In genomic region chr16:1981972-1982574, GRCh38 we compare ENCODE assay signal across 15 cellular contexts. TPM values are rescaled to one million over a fixed set of nuclear protein-coding genes. Genes with fewer than 3 reads are reported as not detected.
DNase-seq lines count a peak whose midpoint lies in the region; ATAC-seq and TF ChIP-seq lines count a peak whose summit lies in the region.
"Had no signal": no experiment of that assay in that cellular context is flagged by ENCODE, and none has a peak within 500 bp of the region (broad histone marks: within the 10 kb centered on the region; RNA-seq: fewer than 3 reads in every experiment).

No MANE protein-coding gene starts in this region.

- H3K4me3 Mint-ChIP-seq in activated T-helper 17 cell treated with anti-CD3 and anti-CD28 coated beads, Interleukin-2, amount 50 U/mL, for 72 hours: peak overlapping the region; percentile 79
- H3K4me3 Mint-ChIP-seq in natural killer cell: peak overlapping the region; percentile 63

- no peak overlapping the region for H3K27ac ChIP-seq in IMR-90 (ENCODE audit: insufficient read depth, low read length)

- no TSS peak for BruUV-seq in IMR-90 (replicated peaks; lab: Mats Ljungman, UMichigan)

- CTCF ChIA-PET in IMR-90 (lab: Yijun Ruan, JAX): interaction anchor here (1.3 kb wide), 1 partner anchor 158 kb away, joined by 5 read pairs; no protein-coding TSS in a partner anchor

- H3K27ac Mint-ChIP-seq in activated T-helper 17 cell treated with anti-CD3 and anti-CD28 coated beads, Interleukin-2, amount 50 U/mL, for 72 hours: no peak overlapping the region
- H3K27ac Mint-ChIP-seq in natural killer cell: peak overlapping the region in 1 of 2 donors; percentile 72
- H3K27ac Mint-ChIP-seq: T-helper 1 cell treated with Interleukin-12 subunit alpha and Interleukin-12 subunit beta and Interleukin-4 antibody, amounts not matched to agents 30 μg/mL and 1 μg/mL, for 36 hours had no signal

- H3K9ac ChIP-seq in IMR-90 (ENCODE audit: low read depth, low read length): no peak overlapping the region

- H2BK20ac ChIP-seq in IMR-90 (ENCODE audit: low read depth, low read length): no peak overlapping the region

- peaks cover 8% of the 10 kb centered on the region for H3K4me1 ChIP-seq in IMR-90 (ENCODE audit: control insufficient read depth, insufficient read depth, low read length)

- no peak overlapping the region for H2BK5ac ChIP-seq in IMR-90 (ENCODE audit: low read depth, low read length, poor library complexity, severe bottlenecking)

- no peak overlapping the region for H3K4ac ChIP-seq in IMR-90 (ENCODE audit: low read depth, low read length)

- H3K36me3 ChIP-seq in IMR-90 (ENCODE audit: control insufficient read depth, insufficient read depth, low read length): peaks cover 34% of the 10 kb centered on the region

- no peak overlapping the region for H3K4me3 ChIP-seq in IMR-90 (ENCODE audit: insufficient read depth, low read depth, low read length)
- H3K4me3 ChIP-seq: A549 had no signal

- H3K27me3 Mint-ChIP-seq in activated T-helper 17 cell treated with anti-CD3 and anti-CD28 coated beads, Interleukin-2, amount 50 U/mL, for 72 hours: peaks cover 8% of the 10 kb centered on the region
- peaks cover 0 to 12% of the 10 kb centered on the region in 2 donors for H3K27me3 Mint-ChIP-seq in natural killer cell (ENCODE audit: low read depth in 2 of 2)

- H2BK15ac ChIP-seq in IMR-90 (ENCODE audit: low read depth, low read length): no peak overlapping the region

- no peak overlapping the region for H3K56ac ChIP-seq in IMR-90 (ENCODE audit: extremely low read depth, insufficient read depth, low read length)

- H3K4me2 ChIP-seq in IMR-90 (ENCODE audit: low read depth, low read length): no peak overlapping the region

- no peak for ATAC-seq in IMR-90 (ENCODE audit: low read depth)
- ATAC-seq in activated T-helper 17 cell treated with anti-CD3 and anti-CD28 coated beads, Interleukin-2, amount 50 U/mL, for 72 hours (replicated peaks): no peak
- no peak for ATAC-seq in natural killer cell
- ATAC-seq in GM18519 (IDR thresholded peaks at IDR 0.05; ENCODE audit: low FRiP score, unreplicated experiment): no peak
- ATAC-seq in HG03439 (IDR thresholded peaks at IDR 0.05; ENCODE audit: unreplicated experiment): no peak
- ATAC-seq: A549 had no signal

- no peak overlapping the region for H2AK5ac ChIP-seq in IMR-90 (ENCODE audit: low read depth, low read length)

- no peak overlapping the region for H4K91ac ChIP-seq in IMR-90 (ENCODE audit: insufficient read depth, low read depth, low read length)

- no peak overlapping the region for H2AFZ ChIP-seq in IMR-90 (replicated peaks; ENCODE audit: low read length, poor library complexity)

- WGBS in IMR-90 (ENCODE audit: extremely low coverage in 2 of 2, insufficient read length in 1 of 2), 2 experiments: 85% methylated on average over 5 of the region's 6 CpGs; no CpG with 5 or more reads in 1 of the 2 experiments

- DNase-seq in NCI-H146 (lab: John Stamatoyannopoulos, UW) (peak; percentile 49), NCI-H146 treated with DMSO at 0.1 percent for 48 hours (lab: John Stamatoyannopoulos, UW; ENCODE audit: unreplicated experiment) (no peak), IMR-90 (no peak), natural killer cell (no peak), H4 (ENCODE audit: low spot score) (no peak)
- DNase-seq: EL; NCI-H774; stimulated activated CD4-positive, alpha-beta T cell treated with anti-CD3 and anti-CD28 coated beads, Interleukin-15, amount 100 ng/mL, for 24 hours had no signal

- no peak overlapping the region for H3K23ac ChIP-seq in IMR-90 (ENCODE audit: low read depth, low read length)

- peaks cover 21 to 27% of the 10 kb centered on the region in 2 experiments for H3K79me1 ChIP-seq in IMR-90 (ENCODE audit: low read depth in 1 of 2, low read length in 2 of 2)

- no peak for TF ChIP-seq CTCF in IMR-90 (conservative IDR thresholded peaks at IDR 0.05; ENCODE audit: low read depth, low read length)
- TF ChIP-seq CTCF in natural killer cell (IDR thresholded peaks at IDR 0.05): no peak

- no peak for TF ChIP-seq POLR2A in IMR-90 (IDR thresholded peaks at IDR 0.05; ENCODE audit: low read depth, low read length)

- H3K14ac ChIP-seq in IMR-90 (replicated peaks; ENCODE audit: low read depth, low read length): no peak overlapping the region

- H3K9me3 Mint-ChIP-seq in activated T-helper 17 cell treated with anti-CD3 and anti-CD28 coated beads, Interleukin-2, amount 50 U/mL, for 72 hours: no peaks in the 10 kb centered on the region
- no peaks in the 10 kb centered on the region for H3K9me3 Mint-ChIP-seq in natural killer cell
- H3K9me3 Mint-ChIP-seq: T-helper 1 cell treated with Interleukin-12 subunit alpha and Interleukin-12 subunit beta and Interleukin-4 antibody, amounts not matched to agents 30 μg/mL and 1 μg/mL, for 36 hours had no signal

- H3K4me1 Mint-ChIP-seq in activated T-helper 17 cell treated with anti-CD3 and anti-CD28 coated beads, Interleukin-2, amount 50 U/mL, for 72 hours: no peaks in the 10 kb centered on the region
- peaks cover 4 to 12% of the 10 kb centered on the region in 2 donors for H3K4me1 Mint-ChIP-seq in natural killer cell

- peaks cover 9% of the 10 kb centered on the region for H3K9me1 ChIP-seq in IMR-90 (ENCODE audit: insufficient read depth, low read length)

- dilution Hi-C loops in IMR-90 (cut with HindIII; ENCODE audit: low sequenced_read_pairs, unreplicated experiment): no loop called here

- intact Hi-C loops in IMR-90 (cut with micrococcal nuclease): no loop called here
- intact Hi-C loops in natural killer cell (cut with micrococcal nuclease): no loop called here

- H4K8ac ChIP-seq in IMR-90 (ENCODE audit: low read depth in 2 of 2, low read length in 2 of 2): no peak overlapping the region

- peaks cover 19% of the 10 kb centered on the region for H3K36me3 Mint-ChIP-seq in activated T-helper 17 cell treated with anti-CD3 and anti-CD28 coated beads, Interleukin-2, amount 50 U/mL, for 72 hours (ENCODE audit: low read depth)
- no peaks in the 10 kb centered on the region for H3K36me3 Mint-ChIP-seq in natural killer cell

- H2AK9ac ChIP-seq in IMR-90 (replicated peaks; ENCODE audit: low read depth, low read length, poor library complexity): peak overlapping the region; percentile 57

- peaks cover 31% of the 10 kb centered on the region; the same call in 1 of the 2 replicates for H3K27me3 ChIP-seq in IMR-90 (ENCODE audit: control insufficient read depth, insufficient read depth, low read length)

- no peaks in the 10 kb centered on the region; the same call in none of the 2 replicates for H4K20me1 ChIP-seq in IMR-90 (ENCODE audit: insufficient read depth, low read length)

- H3K9me3 ChIP-seq in IMR-90 (ENCODE audit: control insufficient read depth, insufficient read depth, low read length): no peaks in the 10 kb centered on the region
- H3K9me3 ChIP-seq: A549 had no signal

- H4K5ac ChIP-seq in IMR-90 (ENCODE audit: low read depth, low read length): no peak overlapping the region

- POLR2A ChIA-PET in IMR-90 (lab: Charles Lee; ENCODE audit: unreplicated experiment): no interaction called here

- no peak for TF ChIP-seq RAD21 in IMR-90 (IDR thresholded peaks at IDR 0.05; ENCODE audit: low read length)

- H3K18ac ChIP-seq in IMR-90 (ENCODE audit: low read depth, low read length): no peak overlapping the region

- in situ Hi-C loops in IMR-90 (cut with MboI; ENCODE audit: low sequenced_read_pairs): no loop called here

- H2BK120ac ChIP-seq in IMR-90 (ENCODE audit: low read depth, low read length): no peak overlapping the region

TF ChIP-seq in IMR-90, 13 proteins besides CTCF, POLR2A, EP300 and RAD21 (continues in another document):
- no peak for TF ChIP-seq MAFK (IDR thresholded peaks at IDR 0.05; ENCODE audit: low read depth, low read length)
- no peak for TF ChIP-seq MAZ (IDR thresholded peaks at IDR 0.05; ENCODE audit: borderline replicate concordance, low read depth, low read length)

RNA-seq across cellular contexts. Expression of gene NOXO1, which starts 0.8 kb away (rescaled TPM):
- not detected in 2 replicates for total RNA-seq in IMR-90 (2012; rRNA removed)
- 0.32 and 0.56 TPM in 2 replicates for polyA plus RNA-seq in IMR-90 (2012; rRNA removed)
- 0.14 TPM in 1 of 2 replicates, not detected in the other for polyA plus RNA-seq in IMR-90 (2012; cell fraction: cytosol; rRNA removed)
- 2.6 and 8.8 TPM in 2 replicates for polyA plus RNA-seq in IMR-90 (2012; cell fraction: nucleus; rRNA removed; ENCODE audit: low replicate concordance)
- 1 to 10 TPM in 1 of 2 donors, not detected in 1; 1.0 TPM for total RNA-seq in activated T-helper 17 cell treated with anti-CD3 and anti-CD28 coated beads, Interleukin-2, amount 50 U/mL, for 72 hours
- total RNA-seq in natural killer cell: not detected
- total RNA-seq in H4 (2014; rRNA removed; shearing (Covaris generic)): not detected in 2 replicates
- total RNA-seq: mononuclear cell had no signal

RNA-seq across cellular contexts. Expression of gene GFER, which starts 1.9 kb away (rescaled TPM):
- 6.8 and 8.6 TPM in 2 replicates for total RNA-seq in IMR-90 (2012; rRNA removed)
- polyA plus RNA-seq in IMR-90 (2012; rRNA removed): 19.8 and 28.0 TPM in 2 replicates
- 10.4 and 16.3 TPM in 2 replicates for polyA plus RNA-seq in IMR-90 (2012; cell fraction: cytosol; rRNA removed)
- 12.8 and 25.0 TPM in 2 replicates for polyA plus RNA-seq in IMR-90 (2012; cell fraction: nucleus; rRNA removed; ENCODE audit: low replicate concordance)
- total RNA-seq in activated T-helper 17 cell treated with anti-CD3 and anti-CD28 coated beads, Interleukin-2, amount 50 U/mL, for 72 hours: 10 to 100 TPM; 12.4 to 28.5 TPM
- 10 to 100 TPM; 23.8 to 29.5 (median 24.6) TPM for total RNA-seq in natural killer cell
- 13.4 and 15.1 TPM in 2 replicates for total RNA-seq in H4 (2014; rRNA removed; shearing (Covaris generic))

RNA-seq across cellular contexts. Expression of gene SYNGR3, which starts 7.7 kb away (rescaled TPM):
- total RNA-seq in IMR-90 (2012; rRNA removed) (1.8 and 1.9 TPM in 2 replicates), natural killer cell (10 to 100 TPM; 10.3 to 19.3 (median 19.1) TPM)
- polyA plus RNA-seq in IMR-90 (2012; rRNA removed): 5.8 and 6.6 TPM in 2 replicates
- polyA plus RNA-seq in IMR-90 (2012; cell fraction: cytosol; rRNA removed): 4.4 and 11.7 TPM in 2 replicates
- polyA plus RNA-seq in IMR-90 (2012; cell fraction: nucleus; rRNA removed; ENCODE audit: low replicate concordance): 6.9 and 13.6 TPM in 2 replicates
- 1 to 10 TPM; 5.9 to 7.9 TPM for total RNA-seq in activated T-helper 17 cell treated with anti-CD3 and anti-CD28 coated beads, Interleukin-2, amount 50 U/mL, for 72 hours
- total RNA-seq in H4 (2014; rRNA removed; shearing (Covaris generic)): 3.4 and 7.7 TPM in 2 replicates

RNA-seq across cellular contexts. Expression of gene TBL3, which starts 10.2 kb away (rescaled TPM):
- total RNA-seq in IMR-90 (2012; rRNA removed): 38.5 and 40.3 TPM in 2 replicates
- polyA plus RNA-seq in IMR-90 (2012; rRNA removed): 60.8 and 61.5 TPM in 2 replicates
- polyA plus RNA-seq in IMR-90 (2012; cell fraction: cytosol; rRNA removed): 48.5 and 64.1 TPM in 2 replicates
- 85.7 and 258 TPM in 2 replicates for polyA plus RNA-seq in IMR-90 (2012; cell fraction: nucleus; rRNA removed; ENCODE audit: low replicate concordance)
- 10 to 100 TPM; 23.0 to 37.3 TPM for total RNA-seq in activated T-helper 17 cell treated with anti-CD3 and anti-CD28 coated beads, Interleukin-2, amount 50 U/mL, for 72 hours
- total RNA-seq in natural killer cell: 10 to 100 TPM; 25.1 to 28.9 (median 28.1) TPM
- total RNA-seq in H4 (2014; rRNA removed; shearing (Covaris generic)): 50.8 and 55.9 TPM in 2 replicates

RNA-seq across cellular contexts. Expression of gene RNF151, which starts 15.4 kb away (rescaled TPM):
- total RNA-seq in IMR-90 (2012; rRNA removed) (not detected in 2 replicates), natural killer cell (not detected)
- not detected in 2 replicates for polyA plus RNA-seq in IMR-90 (2012; rRNA removed)
- polyA plus RNA-seq in IMR-90 (2012; cell fraction: cytosol; rRNA removed): 0.06 TPM in 1 of 2 replicates, not detected in the other
- 0.54 and 0.58 TPM in 2 replicates for polyA plus RNA-seq in IMR-90 (2012; cell fraction: nucleus; rRNA removed; ENCODE audit: low replicate concordance)
- under 1 TPM in 1 of 2 donors, not detected in 1; 0.32 TPM for total RNA-seq in activated T-helper 17 cell treated with anti-CD3 and anti-CD28 coated beads, Interleukin-2, amount 50 U/mL, for 72 hours
- total RNA-seq in H4 (2014; rRNA removed; shearing (Covaris generic)): not detected in 2 replicates
- total RNA-seq: epithelial cell of proximal tubule, mononuclear cell had no signal
- polyA plus RNA-seq: A549 had no signal
